Comparison of ENCODE assay signal across 9 cellular contexts in the genomic region with DNA sequence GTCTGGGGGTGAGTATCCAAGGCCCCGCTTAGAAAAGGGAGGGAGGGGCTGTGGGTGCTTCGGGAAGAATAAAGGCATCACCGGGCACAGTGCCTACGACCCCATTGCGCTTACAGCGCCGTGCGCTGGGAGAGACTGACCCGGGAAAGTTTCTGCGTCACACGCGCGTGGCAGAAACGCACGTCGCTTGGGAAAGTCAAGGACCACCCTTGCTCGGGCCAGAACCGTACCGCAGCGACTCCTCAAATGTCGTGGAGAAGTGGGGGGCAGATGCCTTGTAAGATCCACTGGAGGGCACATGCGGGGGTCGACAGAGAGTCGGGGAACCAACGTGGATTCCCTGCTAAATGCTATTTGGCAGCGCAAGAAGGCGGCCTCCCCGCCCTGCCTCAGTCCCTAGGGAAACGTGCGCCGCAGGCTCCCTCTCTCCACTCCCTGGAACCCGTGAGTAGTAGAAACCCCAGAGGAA. TPM values are rescaled to one million over a fixed set of nuclear protein-coding genes. Genes with fewer than 3 reads are reported as not detected.
DNase-seq lines count a peak whose midpoint lies in the region; ATAC-seq and TF ChIP-seq lines count a peak whose summit lies in the region.
"Had no signal": no experiment of that assay in that cellular context is flagged by ENCODE, and none has a peak within 500 bp of the region (broad histone marks: within the 10 kb centered on the region; RNA-seq: fewer than 3 reads in every experiment).

No MANE protein-coding gene starts in this region.

- no peak overlapping the region for H3K27ac Mint-ChIP-seq in T-helper 17 cell
- no peak overlapping the region for H3K27ac Mint-ChIP-seq in activated CD8-positive, alpha-beta T cell treated with anti-CD3 and anti-CD28 coated beads for 36 hours
- H3K27ac Mint-ChIP-seq: naive B cell had no signal

- peaks cover 8% of the 10 kb centered on the region for H3K4me1 Mint-ChIP-seq in T-helper 17 cell
- peaks cover 6% of the 10 kb centered on the region for H3K4me1 Mint-ChIP-seq in activated CD8-positive, alpha-beta T cell treated with anti-CD3 and anti-CD28 coated beads for 36 hours (ENCODE audit: low read depth)

- H3K9me3 Mint-ChIP-seq in activated CD8-positive, alpha-beta T cell treated with anti-CD3 and anti-CD28 coated beads for 36 hours, result no peaks in the 10 kb centered on the region

- TF ChIP-seq CTCF in AG10803 (conservative IDR thresholded peaks at IDR 0.05; ENCODE audit: low read length) (no peak), omental fat pad (IDR thresholded peaks at IDR 0.05) (no peak)
- TF ChIP-seq CTCF in activated CD8-positive, alpha-beta T cell treated with anti-CD3 and anti-CD28 coated beads for 36 hours (IDR thresholded peaks at IDR 0.05), result no peak

- peaks cover 56% of the 10 kb centered on the region for H3K27me3 Mint-ChIP-seq in T-helper 17 cell
- H3K27me3 Mint-ChIP-seq in activated CD8-positive, alpha-beta T cell treated with anti-CD3 and anti-CD28 coated beads for 36 hours, result peaks cover 42% of the 10 kb centered on the region

- no peaks in the 10 kb centered on the region for H3K9me3 ChIP-seq in T-helper 17 cell (ENCODE audit: control insufficient read depth, low read length, poor library complexity, severe bottlenecking)

- peak overlapping the region; percentile 36 for H3K4me3 Mint-ChIP-seq in T-helper 17 cell
- H3K4me3 Mint-ChIP-seq in activated CD8-positive, alpha-beta T cell treated with anti-CD3 and anti-CD28 coated beads for 36 hours, result no peak overlapping the region

- CTCF ChIA-PET in activated CD8-positive, alpha-beta T cell treated with anti-CD3 and anti-CD28 coated beads for 36 hours (lab: Charles Lee), result no interaction called here

- POLR2A ChIA-PET in activated CD8-positive, alpha-beta T cell treated with anti-CD3 and anti-CD28 coated beads for 36 hours (lab: Charles Lee), result no interaction called here

- intact Hi-C loops in Right ventricle myocardium superior (cut with DNase I), result loop anchor here (5.0 kb wide), 2 partner anchors 217 to 482 kb away; no protein-coding TSS in a partner anchor
- intact Hi-C loops in activated CD8-positive, alpha-beta T cell treated with anti-CD3 and anti-CD28 coated beads for 36 hours (cut with micrococcal nuclease), result no loop called here

- H3K4me3 ChIP-seq in AG10803 (ENCODE audit: low read length), result peak overlapping the region; percentile 83

- no peak for ATAC-seq in T-helper 17 cell
- peak; percentile 13 for ATAC-seq in Right ventricle myocardium superior (ENCODE audit: poor library complexity)
- ATAC-seq in omental fat pad (ENCODE audit: low FRiP score), result peak; percentile 22
- ATAC-seq in activated CD8-positive, alpha-beta T cell treated with anti-CD3 and anti-CD28 coated beads for 36 hours, result no peak
- no peak for ATAC-seq in HG02938 (IDR thresholded peaks at IDR 0.05; ENCODE audit: unreplicated experiment)

- DNase-seq in AG10803 (ENCODE audit: low read depth) (peak; percentile 50), T-helper 17 cell (no peak), Right ventricle myocardium superior (peak; percentile 62), omental fat pad (ENCODE audit: low spot score) (no peak), RKO (ENCODE audit: low spot score) (no peak)
- no peak for DNase-seq in activated CD8-positive, alpha-beta T cell treated with anti-CD3 and anti-CD28 coated beads for 36 hours
- DNase-seq in stimulated activated CD4-positive, alpha-beta T cell treated with anti-CD3 and anti-CD28 coated beads, Interleukin-15, amount 100 ng/mL, for 24 hours, result no peak
- DNase-seq: naive B cell had no signal

- H3K36me3 Mint-ChIP-seq in T-helper 17 cell (ENCODE audit: low read depth), result peaks cover 4% of the 10 kb centered on the region
- H3K36me3 Mint-ChIP-seq in activated CD8-positive, alpha-beta T cell treated with anti-CD3 and anti-CD28 coated beads for 36 hours (ENCODE audit: low read depth), result no peaks in the 10 kb centered on the region

RNA-seq across cellular contexts. Expression of gene ADAMTS9, which starts 2.4 kb away (rescaled TPM):
- total RNA-seq in T-helper 17 cell (not detected), Right ventricle myocardium superior (15.4 TPM), omental fat pad (1,000 to 10,000 TPM in 1 of 4 donors, 100 to 1,000 TPM in 3; 136 to 1,116 (median 230) TPM)
- total RNA-seq in activated CD8-positive, alpha-beta T cell treated with anti-CD3 and anti-CD28 coated beads for 36 hours, result not detected

Comparison
In these comparisons a context has a peak if more than half of its experiments do, and no peak if none do; other contexts are left out.
1. DNase-seq: peak in AG10803 (single experiment) and Right ventricle myocardium superior (single experiment); none in T-helper 17 cell (0 of 3), omental fat pad (single experiment), activated CD8-positive, alpha-beta T cell treated with anti-CD3 and anti-CD28 coated beads for 36 hours (single experiment), stimulated activated CD4-positive, alpha-beta T cell treated with anti-CD3 and anti-CD28 coated beads, Interleukin-15, amount 100 ng/mL, for 24 hours (single experiment) and RKO (single experiment).
2. ATAC-seq: peak in Right ventricle myocardium superior (single experiment) and omental fat pad (single experiment); none in T-helper 17 cell (single experiment), activated CD8-positive, alpha-beta T cell treated with anti-CD3 and anti-CD28 coated beads for 36 hours (single experiment) and HG02938 (single experiment).
3. RNA of gene ADAMTS9, which starts 2.4 kb away (total RNA-seq): 136 to 1,116 TPM in omental fat pad and 15.4 TPM in Right ventricle myocardium superior (single experiment); not detected in T-helper 17 cell and not detected in activated CD8-positive, alpha-beta T cell treated with anti-CD3 and anti-CD28 coated beads for 36 hours; every median in the first group is over 10 times any median in the second.